In the genomic region with DNA sequence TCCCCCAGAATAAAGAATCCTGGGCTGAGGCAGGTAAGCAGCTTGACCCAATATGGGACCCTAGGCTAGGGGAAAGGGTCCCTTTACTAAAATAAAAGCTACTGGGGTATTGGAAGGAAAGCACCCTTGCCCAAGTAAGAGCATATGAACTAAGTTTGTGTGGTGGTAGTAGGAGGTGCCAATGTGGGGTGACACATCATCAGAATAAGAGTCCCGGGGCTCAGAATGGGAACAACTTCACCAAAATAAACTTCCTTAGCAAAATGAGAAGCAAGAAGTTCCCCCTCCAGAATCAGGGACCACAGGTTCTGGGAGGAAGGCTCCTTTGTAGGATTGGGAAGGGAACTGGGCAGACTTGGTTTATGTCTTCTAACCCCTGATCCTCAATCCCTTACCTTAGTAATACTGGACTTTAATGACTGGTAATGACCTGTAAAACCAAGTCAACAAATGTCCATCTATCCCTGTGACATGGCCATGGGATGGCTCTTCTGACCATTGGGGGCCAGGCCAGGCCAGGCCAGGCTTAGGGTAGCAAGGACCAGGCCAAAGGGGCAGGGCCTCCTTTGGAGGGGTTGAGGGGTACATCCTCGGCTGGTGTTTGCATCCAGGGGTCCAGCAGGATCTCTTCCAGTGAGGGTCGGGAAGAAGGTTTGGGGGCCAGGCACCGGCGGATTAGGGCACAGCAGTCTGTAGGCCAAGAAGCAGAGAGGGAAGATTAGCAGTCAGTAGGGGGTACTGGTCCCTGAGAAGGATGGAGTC, we compare ENCODE assay signal across 1 cellular context.
A peak's percentile ranks its signal among the peaks of the same experiment; 100 is the strongest.
TF ChIP-seq lines count a peak whose summit lies in the region.

No MANE protein-coding gene starts in this region.

TF ChIP-seq in HEK293, 187 proteins besides CTCF, POLR2A, EP300 and RAD21:
- TF ChIP-seq ZNF311 (tag by site-specific recombination; IDR thresholded peaks at IDR 0.05; ENCODE audit: borderline replicate concordance) (no peak), ZNF501 (tag by site-specific recombination; IDR thresholded peaks at IDR 0.05) (no peak), MYNN (tag by site-specific recombination; IDR thresholded peaks at IDR 0.05; ENCODE audit: borderline replicate concordance) (peak; percentile 82; the same call in 1 of the 2 replicates), ZNF416 (tag by site-specific recombination; IDR thresholded peaks at IDR 0.05) (no peak), KLF8 (tag by site-specific recombination; IDR thresholded peaks at IDR 0.05) (no peak), ZNF558 (tag by site-specific recombination; IDR thresholded peaks at IDR 0.05) (no peak), HOXC10 (CRISPR knock-in tag; IDR thresholded peaks at IDR 0.05) (no peak), ZNF473 (tag by site-specific recombination; IDR thresholded peaks at IDR 0.05) (no peak), ZNF555 (tag by site-specific recombination; conservative IDR thresholded peaks at IDR 0.05) (no peak)
